ENCODE assay signal across 1 cellular context in genomic region chr17:39668141-39668924, GRCh38.
TF ChIP-seq lines count a peak whose summit lies in the region.

Gene PNMT (plus strand): TSS chr17:39668453. CDS start chr17:39668476, 23 bp downstream.

TF ChIP-seq in K562, 482 proteins besides CTCF, POLR2A, EP300 and RAD21 (continued from another document and continues in another):
- TF ChIP-seq CCNT2 (IDR thresholded peaks at IDR 0.05; ENCODE audit: borderline replicate concordance, extremely low read depth, insufficient read length, low read depth, low read length) (peak; percentile 77), THAP7 (CRISPR knock-in tag; IDR thresholded peaks at IDR 0.05) (0 out of 2 replicates have a peak, but pooled peaks have one; percentile 37), ZNF717 (CRISPR knock-in tag; IDR thresholded peaks at IDR 0.05) (no peak), ZNF165 (CRISPR knock-in tag; IDR thresholded peaks at IDR 0.05; ENCODE audit: borderline replicate concordance) (no peak), BRF2 (IDR thresholded peaks at IDR 0.05; ENCODE audit: borderline replicate concordance, insufficient read depth, insufficient read length) (no peak), SAP30 (IDR thresholded peaks at IDR 0.05; ENCODE audit: borderline replicate concordance, insufficient read depth, low read depth, low read length, poor library complexity, severe bottlenecking) (no peak), ZNF589 (CRISPR knock-in tag; IDR thresholded peaks at IDR 0.05; ENCODE audit: low read depth) (no peak), SMARCA5 (IDR thresholded peaks at IDR 0.05) (0 out of 2 replicates have a peak, but pooled peaks have one; percentile 59), GATAD2A (IDR thresholded peaks at IDR 0.05) (peak; percentile 95), NFYB (IDR thresholded peaks at IDR 0.05; ENCODE audit: extremely low read depth, insufficient read length) (no peak), NR3C1 (CRISPR knock-in tag; IDR thresholded peaks at IDR 0.05) (no peak), HMG20A (CRISPR knock-in tag; conservative IDR thresholded peaks at IDR 0.05) (no peak), C11orf30 (IDR thresholded peaks at IDR 0.05; ENCODE audit: low read depth) (no peak), SUPT5H (IDR thresholded peaks at IDR 0.05) (no peak; the same call in 1 of the 2 replicates), ZNF146 (CRISPR knock-in tag; IDR thresholded peaks at IDR 0.05; ENCODE audit: unreplicated experiment) (no peak), POLR3G (IDR thresholded peaks at IDR 0.05; ENCODE audit: extremely low read depth, insufficient read length, insufficient replicate concordance) (no peak), JUND (IDR thresholded peaks at IDR 0.05; ENCODE audit: borderline replicate concordance, low read depth, low read length) (no peak), JUND (tag; IDR thresholded peaks at IDR 0.05; ENCODE audit: borderline replicate concordance, low read depth, low read length) (no peak; the same call in 2 of the 3 replicates), PRMT5 (CRISPR knock-in tag; IDR thresholded peaks at IDR 0.05) (no peak), ZNF507 (tag; conservative IDR thresholded peaks at IDR 0.05) (no peak), E2F1 (CRISPR knock-in tag; IDR thresholded peaks at IDR 0.05) (no peak), GABPA (tag; conservative IDR thresholded peaks at IDR 0.05; ENCODE audit: low read depth) (0 out of 2 replicates have a peak, but pooled peaks have one; percentile 6), ZNF561 (CRISPR knock-in tag; conservative IDR thresholded peaks at IDR 0.05) (no peak), YBX1 (IDR thresholded peaks at IDR 0.05) (no peak), RAD51 (IDR thresholded peaks at IDR 0.05; ENCODE audit: borderline replicate concordance, low read depth) (no peak), HINFP (tag; conservative IDR thresholded peaks at IDR 0.05; ENCODE audit: low read depth) (no peak), ETV6 (IDR thresholded peaks at IDR 0.05; ENCODE audit: borderline replicate concordance in 1 of 2, low read depth in 2 of 2, low read length in 1 of 2) (no peak), ETV6 (CRISPR knock-in tag; IDR thresholded peaks at IDR 0.05; ENCODE audit: borderline replicate concordance) (no peak), ZNF12 (CRISPR knock-in tag; IDR thresholded peaks at IDR 0.05) (0 out of 2 replicates have a peak, but pooled peaks have one; percentile 68), ADNP (tag; IDR thresholded peaks at IDR 0.05) (no peak), PHB2 (IDR thresholded peaks at IDR 0.05; ENCODE audit: low read depth) (0 out of 2 replicates have a peak, but pooled peaks have one; percentile 17), BCL6 (CRISPR knock-in tag; IDR thresholded peaks at IDR 0.05) (no peak), POLR2B (IDR thresholded peaks at IDR 0.05; ENCODE audit: low read depth, partially characterized antibody) (no peak), TRIM24 (IDR thresholded peaks at IDR 0.05) (0 out of 4 replicates have a peak, but pooled peaks of 1 of the 2 experiments have one; percentile 30), TCF15 (CRISPR knock-in tag; IDR thresholded peaks at IDR 0.05) (no peak), NR1H2 (CRISPR knock-in tag; IDR thresholded peaks at IDR 0.05) (no peak), TGIF2 (CRISPR knock-in tag; IDR thresholded peaks at IDR 0.05) (no peak), PHF20 (IDR thresholded peaks at IDR 0.05; ENCODE audit: partially characterized antibody) (no peak), BRCA1 (IDR thresholded peaks at IDR 0.05) (no peak), BRCA1 (CRISPR knock-in tag; IDR thresholded peaks at IDR 0.05) (no peak), CHD2 (IDR thresholded peaks at IDR 0.05; ENCODE audit: low read depth, low read length) (no peak), ZNF24 (IDR thresholded peaks at IDR 0.05) (peak; percentile 79), TAF9B (IDR thresholded peaks at IDR 0.05; ENCODE audit: partially characterized antibody) (no peak), POLR2H (tag; IDR thresholded peaks at IDR 0.05; ENCODE audit: low read depth) (no peak), ZBTB8A (IDR thresholded peaks at IDR 0.05; ENCODE audit: partially characterized antibody) (no peak), CEBPZ (IDR thresholded peaks at IDR 0.05; ENCODE audit: borderline replicate concordance, low read depth, low read length) (no peak), NFXL1 (CRISPR knock-in tag; IDR thresholded peaks at IDR 0.05) (no peak), SETDB1 (IDR thresholded peaks at IDR 0.05; ENCODE audit: low read length) (no peak), SRSF3 (IDR thresholded peaks at IDR 0.05; ENCODE audit: insufficient read depth, low read length) (no peak)
- TF ChIP-seq, protein P1, sequence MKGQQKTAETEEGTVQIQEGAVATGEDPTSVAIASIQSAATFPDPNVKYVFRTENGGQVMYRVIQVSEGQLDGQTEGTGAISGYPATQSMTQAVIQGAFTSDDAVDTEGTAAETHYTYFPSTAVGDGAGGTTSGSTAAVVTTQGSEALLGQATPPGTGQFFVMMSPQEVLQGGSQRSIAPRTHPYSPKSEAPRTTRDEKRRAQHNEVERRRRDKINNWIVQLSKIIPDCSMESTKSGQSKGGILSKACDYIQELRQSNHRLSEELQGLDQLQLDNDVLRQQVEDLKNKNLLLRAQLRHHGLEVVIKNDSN (CRISPR knock-in tag; IDR thresholded peaks at IDR 0.05): no peak
- TF ChIP-seq, protein P2, sequence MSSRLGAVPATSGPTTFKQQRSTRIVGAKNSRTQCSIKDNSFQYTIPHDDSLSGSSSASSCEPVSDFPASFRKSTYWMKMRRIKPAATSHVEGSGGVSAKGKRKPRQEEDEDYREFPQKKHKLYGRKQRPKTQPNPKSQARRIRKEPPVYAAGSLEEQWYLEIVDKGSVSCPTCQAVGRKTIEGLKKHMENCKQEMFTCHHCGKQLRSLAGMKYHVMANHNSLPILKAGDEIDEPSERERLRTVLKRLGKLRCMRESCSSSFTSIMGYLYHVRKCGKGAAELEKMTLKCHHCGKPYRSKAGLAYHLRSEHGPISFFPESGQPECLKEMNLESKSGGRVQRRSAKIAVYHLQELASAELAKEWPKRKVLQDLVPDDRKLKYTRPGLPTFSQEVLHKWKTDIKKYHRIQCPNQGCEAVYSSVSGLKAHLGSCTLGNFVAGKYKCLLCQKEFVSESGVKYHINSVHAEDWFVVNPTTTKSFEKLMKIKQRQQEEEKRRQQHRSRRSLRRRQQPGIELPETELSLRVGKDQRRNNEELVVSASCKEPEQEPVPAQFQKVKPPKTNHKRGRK (tag; IDR thresholded peaks at IDR 0.05): peak; percentile 66
- TF ChIP-seq, protein P3, sequence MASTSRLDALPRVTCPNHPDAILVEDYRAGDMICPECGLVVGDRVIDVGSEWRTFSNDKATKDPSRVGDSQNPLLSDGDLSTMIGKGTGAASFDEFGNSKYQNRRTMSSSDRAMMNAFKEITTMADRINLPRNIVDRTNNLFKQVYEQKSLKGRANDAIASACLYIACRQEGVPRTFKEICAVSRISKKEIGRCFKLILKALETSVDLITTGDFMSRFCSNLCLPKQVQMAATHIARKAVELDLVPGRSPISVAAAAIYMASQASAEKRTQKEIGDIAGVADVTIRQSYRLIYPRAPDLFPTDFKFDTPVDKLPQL (IDR thresholded peaks at IDR 0.05; ENCODE audit: extremely low read depth, insufficient read length): no peak
- TF ChIP-seq, protein P4, sequence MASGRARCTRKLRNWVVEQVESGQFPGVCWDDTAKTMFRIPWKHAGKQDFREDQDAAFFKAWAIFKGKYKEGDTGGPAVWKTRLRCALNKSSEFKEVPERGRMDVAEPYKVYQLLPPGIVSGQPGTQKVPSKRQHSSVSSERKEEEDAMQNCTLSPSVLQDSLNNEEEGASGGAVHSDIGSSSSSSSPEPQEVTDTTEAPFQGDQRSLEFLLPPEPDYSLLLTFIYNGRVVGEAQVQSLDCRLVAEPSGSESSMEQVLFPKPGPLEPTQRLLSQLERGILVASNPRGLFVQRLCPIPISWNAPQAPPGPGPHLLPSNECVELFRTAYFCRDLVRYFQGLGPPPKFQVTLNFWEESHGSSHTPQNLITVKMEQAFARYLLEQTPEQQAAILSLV (tag; IDR thresholded peaks at IDR 0.05): no peak
- TF ChIP-seq, protein P5, sequence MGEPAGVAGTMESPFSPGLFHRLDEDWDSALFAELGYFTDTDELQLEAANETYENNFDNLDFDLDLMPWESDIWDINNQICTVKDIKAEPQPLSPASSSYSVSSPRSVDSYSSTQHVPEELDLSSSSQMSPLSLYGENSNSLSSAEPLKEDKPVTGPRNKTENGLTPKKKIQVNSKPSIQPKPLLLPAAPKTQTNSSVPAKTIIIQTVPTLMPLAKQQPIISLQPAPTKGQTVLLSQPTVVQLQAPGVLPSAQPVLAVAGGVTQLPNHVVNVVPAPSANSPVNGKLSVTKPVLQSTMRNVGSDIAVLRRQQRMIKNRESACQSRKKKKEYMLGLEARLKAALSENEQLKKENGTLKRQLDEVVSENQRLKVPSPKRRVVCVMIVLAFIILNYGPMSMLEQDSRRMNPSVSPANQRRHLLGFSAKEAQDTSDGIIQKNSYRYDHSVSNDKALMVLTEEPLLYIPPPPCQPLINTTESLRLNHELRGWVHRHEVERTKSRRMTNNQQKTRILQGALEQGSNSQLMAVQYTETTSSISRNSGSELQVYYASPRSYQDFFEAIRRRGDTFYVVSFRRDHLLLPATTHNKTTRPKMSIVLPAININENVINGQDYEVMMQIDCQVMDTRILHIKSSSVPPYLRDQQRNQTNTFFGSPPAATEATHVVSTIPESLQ (CRISPR knock-in tag; IDR thresholded peaks at IDR 0.05): no peak
- TF ChIP-seq, protein P6, sequence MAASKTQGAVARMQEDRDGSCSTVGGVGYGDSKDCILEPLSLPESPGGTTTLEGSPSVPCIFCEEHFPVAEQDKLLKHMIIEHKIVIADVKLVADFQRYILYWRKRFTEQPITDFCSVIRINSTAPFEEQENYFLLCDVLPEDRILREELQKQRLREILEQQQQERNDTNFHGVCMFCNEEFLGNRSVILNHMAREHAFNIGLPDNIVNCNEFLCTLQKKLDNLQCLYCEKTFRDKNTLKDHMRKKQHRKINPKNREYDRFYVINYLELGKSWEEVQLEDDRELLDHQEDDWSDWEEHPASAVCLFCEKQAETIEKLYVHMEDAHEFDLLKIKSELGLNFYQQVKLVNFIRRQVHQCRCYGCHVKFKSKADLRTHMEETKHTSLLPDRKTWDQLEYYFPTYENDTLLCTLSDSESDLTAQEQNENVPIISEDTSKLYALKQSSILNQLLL (CRISPR knock-in tag; IDR thresholded peaks at IDR 0.05; ENCODE audit: borderline replicate concordance): no peak
